Comparison of ENCODE assay signal across 19 cellular contexts in the genomic region with DNA sequence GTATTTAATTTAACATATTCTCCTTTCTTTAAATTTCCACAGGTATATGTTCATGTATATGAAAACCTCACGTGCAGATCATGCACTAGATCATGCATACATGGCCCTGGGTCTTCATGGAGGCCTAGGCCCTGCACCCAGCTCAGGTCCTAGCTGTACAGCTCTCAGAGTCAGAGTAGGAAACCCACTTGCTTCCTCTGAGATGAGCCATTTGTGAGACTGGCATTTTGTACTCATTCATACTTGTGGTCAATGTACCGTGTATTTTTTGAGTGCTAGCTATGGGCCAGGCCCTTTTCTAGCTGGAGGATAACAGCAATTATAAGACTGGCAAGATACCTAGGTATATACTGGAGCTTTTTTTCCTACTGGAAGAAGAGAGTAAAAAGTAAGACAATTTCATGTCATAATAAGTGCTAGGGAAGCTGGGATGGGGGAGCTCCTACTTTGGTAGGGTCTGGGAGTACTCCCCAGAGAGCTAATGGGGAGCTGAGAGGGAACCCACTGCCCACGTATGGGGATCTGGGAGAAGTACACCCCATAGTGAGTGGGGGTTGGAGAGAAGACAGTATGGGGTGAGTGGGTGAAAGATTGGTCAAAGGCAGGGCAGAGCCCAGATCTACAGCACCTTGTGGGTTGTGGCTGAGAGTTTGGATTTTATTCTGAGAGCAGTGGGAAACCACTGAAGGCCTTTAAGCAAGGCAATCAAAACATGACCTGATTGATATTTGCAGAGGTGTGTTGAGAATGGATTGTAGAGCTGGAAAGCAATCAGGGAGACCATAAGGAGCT.
A peak's percentile ranks its signal among the peaks of the same experiment; 100 is the strongest.
DNase-seq lines count a peak whose midpoint lies in the region; ATAC-seq, FAIRE-seq and TF ChIP-seq lines count a peak whose summit lies in the region.
"Had no signal": no experiment of that assay in that cellular context is flagged by ENCODE, and none has a peak within 500 bp of the region (broad histone marks: within the 10 kb centered on the region; RNA-seq: fewer than 3 reads in every experiment).

No MANE protein-coding gene starts in this region.

- POLR2A ChIA-PET in GM12878 (lab: Charles Lee): interaction anchor here (0.6 kb wide), 1 partner anchor 564 kb away, joined by 5 read pairs; no protein-coding TSS in a partner anchor

- no peak overlapping the region for H3K9ac ChIP-seq in GM12878 (ENCODE audit: control insufficient read depth, insufficient read depth, low read length)

- no peaks in the 10 kb centered on the region for H3K36me3 ChIP-seq in GM12878 (ENCODE audit: control insufficient read depth in 2 of 2, insufficient read depth in 2 of 2, low read length in 1 of 2)

- no peak overlapping the region for H3K27ac Mint-ChIP-seq in stimulated activated naive B cell treated with anti-CD40 and anti-IgM and Interleukin-4, amounts not matched to agents 10 μg/mL and 1 μg/mL and 100 μg/mL, for 72 hours

- peak; percentile 57 for ATAC-seq in GM21717 (IDR thresholded peaks at IDR 0.05; ENCODE audit: unreplicated experiment)
- ATAC-seq in HG03432 (IDR thresholded peaks at IDR 0.05; ENCODE audit: unreplicated experiment): peak; percentile 42
- ATAC-seq in GM12878: peak; percentile 63
- ATAC-seq in stimulated activated naive B cell treated with anti-CD40 and anti-IgM and Interleukin-4, amounts not matched to agents 10 μg/mL and 1 μg/mL and 100 μg/mL, for 72 hours (replicated peaks): peak; percentile 34 to 46
- no peak for ATAC-seq in HG03439 (IDR thresholded peaks at IDR 0.05; ENCODE audit: unreplicated experiment)

- CTCF ChIA-PET in GM12878 (lab: Yijun Ruan, JAX): interaction anchor here (1.3 to 1.6 kb wide), 2 partner anchors 11 to 22 kb away, joined by 4 to 10 read pairs; no protein-coding TSS in a partner anchor

- no peak overlapping the region for H3K4me3 ChIP-seq in GM12878
- H3K4me3 ChIP-seq: PC-9 had no signal

- in situ Hi-C loops in GM12878 (cut with MboI): no loop called here

- no peak overlapping the region for H3K27ac ChIP-seq in GM12878 (ENCODE audit: control insufficient read depth, insufficient read depth)
- H3K27ac ChIP-seq: HL-60, PC-9, RWPE1 had no signal

- RAD21 ChIA-PET in GM12878 (lab: Charles Lee; ENCODE audit: unreplicated experiment): interaction anchor here (0.7 kb wide), 1 partner anchor 13 kb away, joined by 3 read pairs; no protein-coding TSS in a partner anchor

- intact Hi-C loops in GM12878 (cut with micrococcal nuclease; ENCODE audit: unreplicated experiment): no loop called here

- TF ChIP-seq EP300 in GM12878 (IDR thresholded peaks at IDR 0.05; ENCODE audit: borderline replicate concordance in 1 of 2, control insufficient read depth in 1 of 2, low read depth in 2 of 2, low read length in 2 of 2): no peak

- H4K20me1 ChIP-seq in GM12878 (ENCODE audit: control insufficient read depth, insufficient read depth): no peaks in the 10 kb centered on the region

- TF ChIP-seq CTCF in GM12878 (IDR thresholded peaks at IDR 0.05 in 2 of 3, conservative IDR thresholded peaks at IDR 0.05 in 1 of 3; ENCODE audit: control insufficient read depth in 2 of 3, extremely low read depth in 1 of 3, insufficient read depth in 1 of 3, low read depth in 3 of 3, low read length in 3 of 3): no peak

- SMC1A ChIA-PET in GM12878 (lab: Charles Lee; ENCODE audit: uncharacterized antibody, unreplicated experiment): interaction anchor here (0.8 to 1.5 kb wide), 5 partner anchors 8 to 39 kb away, joined by 3 to 4 read pairs (median 4); no protein-coding TSS in a partner anchor

- peaks cover 6% of the 10 kb centered on the region; the same call in 1 of the 2 replicates for H3K4me1 ChIP-seq in GM12878 (ENCODE audit: control insufficient read depth, insufficient read depth, low read length)

- 26% methylated on average over 3 of the region's 3 CpGs for WGBS in GM12878 (ENCODE audit: insufficient coverage, insufficient replicate concordance, low lambda C conversion rate, missing lambda C conversion rate)

- H3K9me3 ChIP-seq in GM12878 (replicated peaks; ENCODE audit: control insufficient read depth, insufficient read depth, low read length): no peaks in the 10 kb centered on the region

- no peaks in the 10 kb centered on the region for H3K79me2 ChIP-seq in GM12878 (ENCODE audit: control insufficient read depth, insufficient read depth, low read length)

- H3K27me3 Mint-ChIP-seq in stimulated activated naive B cell treated with anti-CD40 and anti-IgM and Interleukin-4, amounts not matched to agents 10 μg/mL and 1 μg/mL and 100 μg/mL, for 72 hours: no peaks in the 10 kb centered on the region

- H3K27me3 ChIP-seq in GM12878 (replicated peaks in 1 of 2; ENCODE audit: control insufficient read depth in 2 of 2, insufficient read depth in 2 of 2, low read length in 1 of 2): no peaks in the 10 kb centered on the region

- H2AFZ ChIP-seq in GM12878 (ENCODE audit: control insufficient read depth, low read depth, low read length): no peak overlapping the region
- H2AFZ ChIP-seq: PC-9 had no signal

- no peaks in the 10 kb centered on the region for H3K36me3 Mint-ChIP-seq in stimulated activated naive B cell treated with anti-CD40 and anti-IgM and Interleukin-4, amounts not matched to agents 10 μg/mL and 1 μg/mL and 100 μg/mL, for 72 hours

- H3K4me3 Mint-ChIP-seq in stimulated activated naive B cell treated with anti-CD40 and anti-IgM and Interleukin-4, amounts not matched to agents 10 μg/mL and 1 μg/mL and 100 μg/mL, for 72 hours: no peak overlapping the region

- FAIRE-seq in GM12878 (lab: Jason Lieb, UNC): no peak
- FAIRE-seq: H54 had no signal

- peaks cover 0 to 2% of the 10 kb centered on the region in 2 donors for H3K4me1 Mint-ChIP-seq in stimulated activated naive B cell treated with anti-CD40 and anti-IgM and Interleukin-4, amounts not matched to agents 10 μg/mL and 1 μg/mL and 100 μg/mL, for 72 hours

- TF ChIP-seq POLR2A in GM12878 (IDR thresholded peaks at IDR 0.05; ENCODE audit: low read depth, low read length): no peak

- no peak for TF ChIP-seq RAD21 in GM12878 (IDR thresholded peaks at IDR 0.05; ENCODE audit: insufficient read depth, low read depth, low read length)

- no peak overlapping the region for H3K4me2 ChIP-seq in GM12878 (ENCODE audit: control insufficient read depth, insufficient read depth)
- H3K4me2 ChIP-seq: PC-9 had no signal

- no peak for DNase-seq in GM12878 (ENCODE audit: low read depth, low spot score)
- no peak for DNase-seq in stimulated activated naive B cell treated with anti-CD40 and anti-IgM and Interleukin-4, amounts not matched to agents 10 μg/mL and 1 μg/mL and 100 μg/mL, for 72 hours
- DNase-seq in SHP77 (lab: John Stamatoyannopoulos, UW): no peak
- DNase-seq in DMS153 treated with DMSO at 0.1 percent for 48 hours (lab: John Stamatoyannopoulos, UW; ENCODE audit: unreplicated experiment): no peak
- DNase-seq: ACHN, C1 segment of cervical spinal cord, DMS79 treated with DMSO at 0.1 percent for 48 hours, Karpas-422, NCI-H1092, NCI-H2029 treated with DMSO at 0.1 percent for 48 hours, NCI-H2171, NCI-H526, PC-9 had no signal

- BruUV-seq in GM12878 (replicated peaks; lab: Mats Ljungman, UMichigan): no TSS peak

- H3K9me3 Mint-ChIP-seq in stimulated activated naive B cell treated with anti-CD40 and anti-IgM and Interleukin-4, amounts not matched to agents 10 μg/mL and 1 μg/mL and 100 μg/mL, for 72 hours: no peaks in the 10 kb centered on the region

TF ChIP-seq in GM12878, 131 proteins besides CTCF, POLR2A, EP300 and RAD21:
- TF ChIP-seq RBBP5 (conservative IDR thresholded peaks at IDR 0.05) (no peak), MEF2A (IDR thresholded peaks at IDR 0.05; ENCODE audit: insufficient read depth, low read depth, low read length) (no peak), HDAC2 (IDR thresholded peaks at IDR 0.05) (no peak), CHD4 (IDR thresholded peaks at IDR 0.05) (no peak), NR2F1 (conservative IDR thresholded peaks at IDR 0.05) (no peak), CREM (IDR thresholded peaks at IDR 0.05; ENCODE audit: low read depth) (no peak), IKZF1 (conservative IDR thresholded peaks at IDR 0.05) (no peak)
